11 cellular contexts compared by ENCODE assay signal in the genomic region with DNA sequence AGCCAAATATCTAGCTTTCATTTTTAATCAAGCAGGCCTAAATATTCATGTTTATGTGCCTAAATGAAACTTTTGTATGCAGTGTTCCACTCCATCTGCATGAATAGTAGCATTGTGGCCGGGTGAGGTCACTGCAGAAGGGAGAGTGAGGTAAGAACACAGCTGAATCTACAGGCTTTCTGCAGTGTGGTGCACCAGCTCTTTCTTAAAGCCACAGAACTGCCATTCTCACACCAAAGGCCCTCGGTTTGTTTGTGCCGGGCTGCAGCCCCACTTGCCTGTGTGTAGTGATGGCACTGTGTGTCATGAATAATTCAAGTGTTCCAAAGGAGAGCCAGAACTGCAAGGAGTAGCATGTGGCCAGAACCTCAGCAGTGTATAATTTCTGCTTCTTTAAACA.
DNase-seq lines count a peak whose midpoint lies in the region; ATAC-seq and TF ChIP-seq lines count a peak whose summit lies in the region.
"Had no signal": no experiment of that assay in that cellular context is flagged by ENCODE, and none has a peak within 500 bp of the region (broad histone marks: within the 10 kb centered on the region; RNA-seq: fewer than 3 reads in every experiment).

No MANE protein-coding gene starts in this region.

- no peak overlapping the region for H3K9ac ChIP-seq in HCT116 (ENCODE audit: low read length)

- no TSS peak for BruUV-seq in HCT116 (replicated peaks; lab: Mats Ljungman, UMichigan)

- no peaks in the 10 kb centered on the region for H3K79me2 ChIP-seq in HCT116 (ENCODE audit: insufficient read depth, low read length)

- H4K20me1 ChIP-seq in HCT116 (ENCODE audit: insufficient read depth), result no peaks in the 10 kb centered on the region

- H2AFZ ChIP-seq in HCT116 (ENCODE audit: low read depth, low read length, poor library complexity, severe bottlenecking), result no peak overlapping the region

- H3K9me3 ChIP-seq in HCT116 (ENCODE audit: control insufficient read depth in 1 of 2, insufficient read depth in 1 of 2, low read depth in 1 of 2, low read length in 2 of 2), result no peaks in the 10 kb centered on the region

- peaks cover 6% of the 10 kb centered on the region; the same call in 1 of the 2 replicates for H3K27me3 ChIP-seq in HCT116 (ENCODE audit: insufficient read depth, low read length)

- H3K4me2 ChIP-seq in HCT116 (ENCODE audit: low read length), result no peak overlapping the region

- peaks cover 7 to 9% of the 10 kb centered on the region in 2 experiments for H3K4me1 ChIP-seq in HCT116 (ENCODE audit: control insufficient read depth in 1 of 2, insufficient read depth in 2 of 2, low read length in 2 of 2)

- RAD21 ChIA-PET in HCT116 (lab: Charles Lee; ENCODE audit: low non-redundant PET in 1 of 2, low total read pairs in 2 of 2, uncharacterized antibody in 2 of 2, unreplicated experiment in 2 of 2), result interaction anchor here in 1 of 2 experiments (0.7 kb wide), 1 partner anchor 10 kb away, joined by 3 read pairs; no protein-coding TSS in a partner anchor

- CTCF ChIA-PET in HCT116 (lab: Charles Lee), result no interaction called here

- POLR2A ChIA-PET in HCT116 (lab: Charles Lee), result no interaction called here

- DNase-seq in AG08395 (ENCODE audit: low spot score) (peak; percentile 26), HCT116 (ENCODE audit: low read depth, low spot score) (no peak), amniotic epithelial cell (ENCODE audit: low read depth) (peak; percentile 64), hypothalamus (lab: John Stamatoyannopoulos, UW) (peak in 39 of 51 donors; percentile 9 to 94 (median 77)), kidney glomerular epithelial cell (lab: John Stamatoyannopoulos, UW) (no peak)
- DNase-seq: activated CD4-positive, alpha-beta T cell treated with anti-CD3 and anti-CD28 coated beads for 1 hour; COR-L47; naive thymus-derived CD4-positive, alpha-beta T cell had no signal

- TF ChIP-seq RAD21 in HCT116 (IDR thresholded peaks at IDR 0.05; ENCODE audit: low read depth), result no peak

- ATAC-seq in HCT116 (peak; percentile 71), HG03460 (IDR thresholded peaks at IDR 0.05; ENCODE audit: unreplicated experiment) (no peak), HG03342 (IDR thresholded peaks at IDR 0.05; ENCODE audit: unreplicated experiment) (no peak), HG02759 (IDR thresholded peaks at IDR 0.05; ENCODE audit: unreplicated experiment) (no peak)
- ATAC-seq: naive thymus-derived CD4-positive, alpha-beta T cell had no signal

- H3K9me2 ChIP-seq in HCT116 (ENCODE audit: insufficient read depth), result no peaks in the 10 kb centered on the region

- no peak overlapping the region for H3K27ac ChIP-seq in HCT116 (ENCODE audit: low read depth, low read length)

- intact Hi-C loops in HCT116 (cut with micrococcal nuclease), result no loop called here

- no peak; a peak in 1 of 6 replicates for TF ChIP-seq CTCF in HCT116 (IDR thresholded peaks at IDR 0.05 in 2 of 3, conservative IDR thresholded peaks at IDR 0.05 in 1 of 3; ENCODE audit: borderline replicate concordance in 1 of 3, insufficient read depth in 1 of 3, low read depth in 2 of 3, low read length in 2 of 3)

- no peak for TF ChIP-seq POLR2A in HCT116 (IDR thresholded peaks at IDR 0.05; ENCODE audit: borderline replicate concordance, extremely low read depth, insufficient read depth, insufficient read length)

- no peak overlapping the region for H3K4me3 ChIP-seq in HCT116 (replicated peaks in 1 of 2; ENCODE audit: low read depth in 1 of 2, low read length in 2 of 2)

- no peaks in the 10 kb centered on the region for H3K36me3 ChIP-seq in HCT116 (ENCODE audit: control insufficient read depth in 1 of 2, insufficient read depth in 2 of 2, low read length in 2 of 2)

TF ChIP-seq in HCT116, 20 proteins besides CTCF, POLR2A, EP300 and RAD21:
- TF ChIP-seq, protein P1, sequence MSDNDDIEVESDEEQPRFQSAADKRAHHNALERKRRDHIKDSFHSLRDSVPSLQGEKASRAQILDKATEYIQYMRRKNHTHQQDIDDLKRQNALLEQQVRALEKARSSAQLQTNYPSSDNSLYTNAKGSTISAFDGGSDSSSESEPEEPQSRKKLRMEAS (IDR thresholded peaks at IDR 0.05), result no peak
- TF ChIP-seq CEBPB (IDR thresholded peaks at IDR 0.05; ENCODE audit: low read depth) (no peak), ZFX (IDR thresholded peaks at IDR 0.05) (no peak), JUND (IDR thresholded peaks at IDR 0.05) (no peak), ZNF274 (IDR thresholded peaks at IDR 0.05; ENCODE audit: low read depth, low read length) (no peak), FOSL1 (IDR thresholded peaks at IDR 0.05; ENCODE audit: low read depth) (no peak), ELF1 (IDR thresholded peaks at IDR 0.05; ENCODE audit: borderline replicate concordance, low read depth) (no peak), TCF7L2 (IDR thresholded peaks at IDR 0.05; ENCODE audit: borderline replicate concordance, extremely low read depth, insufficient read depth, insufficient read length) (no peak), CBX3 (IDR thresholded peaks at IDR 0.05; ENCODE audit: low read depth) (no peak), SP1 (IDR thresholded peaks at IDR 0.05; ENCODE audit: low read depth) (no peak), POLR2AphosphoS5 (IDR thresholded peaks at IDR 0.05; ENCODE audit: low read depth, low read length) (no peak), EZH2 (IDR thresholded peaks at IDR 0.05) (no peak), EGR1 (IDR thresholded peaks at IDR 0.05; ENCODE audit: low read depth) (no peak), EZH2phosphoT487 (IDR thresholded peaks at IDR 0.05; ENCODE audit: borderline replicate concordance) (no peak), SRF (IDR thresholded peaks at IDR 0.05; ENCODE audit: low read depth) (no peak), YY1 (IDR thresholded peaks at IDR 0.05; ENCODE audit: extremely low read depth, insufficient replicate concordance, low read depth, low read length) (no peak), SIN3A (IDR thresholded peaks at IDR 0.05; ENCODE audit: low read depth) (no peak)
- TF ChIP-seq, protein P2, sequence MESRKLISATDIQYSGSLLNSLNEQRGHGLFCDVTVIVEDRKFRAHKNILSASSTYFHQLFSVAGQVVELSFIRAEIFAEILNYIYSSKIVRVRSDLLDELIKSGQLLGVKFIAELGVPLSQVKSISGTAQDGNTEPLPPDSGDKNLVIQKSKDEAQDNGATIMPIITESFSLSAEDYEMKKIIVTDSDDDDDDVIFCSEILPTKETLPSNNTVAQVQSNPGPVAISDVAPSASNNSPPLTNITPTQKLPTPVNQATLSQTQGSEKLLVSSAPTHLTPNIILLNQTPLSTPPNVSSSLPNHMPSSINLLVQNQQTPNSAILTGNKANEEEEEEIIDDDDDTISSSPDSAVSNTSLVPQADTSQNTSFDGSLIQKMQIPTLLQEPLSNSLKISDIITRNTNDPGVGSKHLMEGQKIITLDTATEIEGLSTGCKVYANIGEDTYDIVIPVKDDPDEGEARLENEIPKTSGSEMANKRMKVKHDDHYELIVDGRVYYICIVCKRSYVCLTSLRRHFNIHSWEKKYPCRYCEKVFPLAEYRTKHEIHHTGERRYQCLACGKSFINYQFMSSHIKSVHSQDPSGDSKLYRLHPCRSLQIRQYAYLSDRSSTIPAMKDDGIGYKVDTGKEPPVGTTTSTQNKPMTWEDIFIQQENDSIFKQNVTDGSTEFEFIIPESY (IDR thresholded peaks at IDR 0.05; ENCODE audit: extremely low read depth, insufficient replicate concordance, low read length), result no peak
- TF ChIP-seq, protein P3, sequence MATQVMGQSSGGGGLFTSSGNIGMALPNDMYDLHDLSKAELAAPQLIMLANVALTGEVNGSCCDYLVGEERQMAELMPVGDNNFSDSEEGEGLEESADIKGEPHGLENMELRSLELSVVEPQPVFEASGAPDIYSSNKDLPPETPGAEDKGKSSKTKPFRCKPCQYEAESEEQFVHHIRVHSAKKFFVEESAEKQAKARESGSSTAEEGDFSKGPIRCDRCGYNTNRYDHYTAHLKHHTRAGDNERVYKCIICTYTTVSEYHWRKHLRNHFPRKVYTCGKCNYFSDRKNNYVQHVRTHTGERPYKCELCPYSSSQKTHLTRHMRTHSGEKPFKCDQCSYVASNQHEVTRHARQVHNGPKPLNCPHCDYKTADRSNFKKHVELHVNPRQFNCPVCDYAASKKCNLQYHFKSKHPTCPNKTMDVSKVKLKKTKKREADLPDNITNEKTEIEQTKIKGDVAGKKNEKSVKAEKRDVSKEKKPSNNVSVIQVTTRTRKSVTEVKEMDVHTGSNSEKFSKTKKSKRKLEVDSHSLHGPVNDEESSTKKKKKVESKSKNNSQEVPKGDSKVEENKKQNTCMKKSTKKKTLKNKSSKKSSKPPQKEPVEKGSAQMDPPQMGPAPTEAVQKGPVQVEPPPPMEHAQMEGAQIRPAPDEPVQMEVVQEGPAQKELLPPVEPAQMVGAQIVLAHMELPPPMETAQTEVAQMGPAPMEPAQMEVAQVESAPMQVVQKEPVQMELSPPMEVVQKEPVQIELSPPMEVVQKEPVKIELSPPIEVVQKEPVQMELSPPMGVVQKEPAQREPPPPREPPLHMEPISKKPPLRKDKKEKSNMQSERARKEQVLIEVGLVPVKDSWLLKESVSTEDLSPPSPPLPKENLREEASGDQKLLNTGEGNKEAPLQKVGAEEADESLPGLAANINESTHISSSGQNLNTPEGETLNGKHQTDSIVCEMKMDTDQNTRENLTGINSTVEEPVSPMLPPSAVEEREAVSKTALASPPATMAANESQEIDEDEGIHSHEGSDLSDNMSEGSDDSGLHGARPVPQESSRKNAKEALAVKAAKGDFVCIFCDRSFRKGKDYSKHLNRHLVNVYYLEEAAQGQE (IDR thresholded peaks at IDR 0.05; ENCODE audit: low read depth), result no peak
TF ChIP-seq in HCT116: peak in this region for 0.

Comparison
In these comparisons a context has a peak if more than half of its experiments do, and no peak if none do; other contexts are left out.
1. DNase-seq: peak in AG08395 (single experiment), amniotic epithelial cell (single experiment) and hypothalamus (39 of 51); none in HCT116 (single experiment) and kidney glomerular epithelial cell (single experiment).